In the genomic region with DNA sequence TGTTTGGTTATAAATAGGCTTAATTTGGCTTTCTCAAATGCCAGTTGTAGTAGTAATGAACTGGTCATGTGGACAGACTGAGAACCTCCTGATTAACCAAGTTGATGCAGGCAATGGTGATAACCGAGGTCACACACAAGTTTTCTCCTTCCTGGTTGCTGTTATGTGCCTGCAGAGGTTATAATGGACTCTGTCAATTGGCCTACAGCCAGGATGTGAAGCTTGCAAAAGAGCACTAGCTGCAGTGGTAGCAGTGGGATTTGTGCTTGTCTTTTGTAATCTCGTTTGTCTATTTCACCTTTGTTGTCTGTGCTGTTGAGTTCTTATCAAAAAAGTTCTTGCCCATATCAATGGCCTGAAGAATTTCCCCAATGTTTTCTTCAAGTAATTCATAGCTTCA, we compare ENCODE assay signal across 33 cellular contexts. TPM values are rescaled to one million over a fixed set of nuclear protein-coding genes. Genes with fewer than 3 reads are reported as not detected.
"Had no signal": no experiment of that assay in that cellular context is flagged by ENCODE, and none has a peak within 500 bp of the region (broad histone marks: within the 10 kb centered on the region; RNA-seq: fewer than 3 reads in every experiment).

No MANE protein-coding gene starts in this region.

- DNase-seq: activated B cell treated with CpG ODN at 0.5 μM for 24 hours; activated CD4-positive, alpha-beta T cell treated with anti-CD3 and anti-CD28 coated beads for 48 hours; activated CD4-positive, alpha-beta T cell treated with anti-CD3 and anti-CD28 coated beads, Interleukin-2, amount 50 U/mL, for 1 hour; activated CD4-positive, alpha-beta T cell treated with anti-CD3 and anti-CD28 coated beads, Interleukin-2, amount 50 U/mL, for 48 hours; activated CD8-positive, alpha-beta memory T cell treated with anti-CD3 and anti-CD28 coated beads for 24 hours; activated CD8-positive, alpha-beta T cell treated with anti-CD3 and anti-CD28 coated beads for 36 hours; activated effector memory CD4-positive, alpha-beta T cell treated with Interleukin-2 at 50 U/mL for 16 hours; activated gamma-delta T cell treated with Interleukin-2 at 50 U/mL for 16 hours; activated naive CD4-positive, alpha-beta T cell treated with anti-CD3 and anti-CD28 coated beads, Interleukin-2, amount 50 U/mL, for 16 hours; activated naive CD4-positive, alpha-beta T cell treated with Interleukin-2 at 50 U/mL for 16 hours; activated T-cell treated with anti-CD3 and anti-CD28 coated beads, Interleukin-2, amount 50 U/mL, for 4 hours; amniotic stem cell; anterior cingulate cortex; brain microvascular endothelial cell; dorsolateral prefrontal cortex; effector memory CD8-positive, alpha-beta T cell; erythroblast; foreskin keratinocyte; gastrocnemius medialis; glutamatergic neuron; T-helper 1 cell; T-helper 17 cell; T1000; WERI-Rb-1 had no signal

- H3K4me3 ChIP-seq: coronary artery, dorsolateral prefrontal cortex, esophagus muscularis mucosa, gastrocnemius medialis had no signal

- FAIRE-seq: astrocyte, bronchial epithelial cell had no signal

- H3K36me3 ChIP-seq: brain microvascular endothelial cell, esophagus muscularis mucosa, gastrocnemius medialis, WERI-Rb-1 had no signal

- H3K9me3 ChIP-seq: esophagus muscularis mucosa, gastrocnemius medialis had no signal

- H3K27me3 ChIP-seq: brain microvascular endothelial cell, gastrocnemius medialis had no signal

- H3K4me1 ChIP-seq: esophagus muscularis mucosa, foreskin keratinocyte, gastrocnemius medialis had no signal

- ATAC-seq: activated CD4-positive, CD25-positive, alpha-beta regulatory T cell treated with anti-CD3 and anti-CD28 coated beads, Interleukin-2, amount 50 U/mL, for 24 hours; activated CD8-positive, alpha-beta T cell treated with anti-CD3 and anti-CD28 coated beads for 36 hours; activated T-cell treated with anti-CD3 and anti-CD28 coated beads, Interleukin-2, amount 50 U/mL, for 4 hours; activated T-helper 17 cell treated with anti-CD3 and anti-CD28 coated beads, Interleukin-2, amount 50 U/mL, for 72 hours; effector memory CD8-positive, alpha-beta T cell; foreskin keratinocyte; gastrocnemius medialis; T-helper 17 cell had no signal

- H3K27ac ChIP-seq: brain microvascular endothelial cell, coronary artery, dorsolateral prefrontal cortex, esophagus muscularis mucosa, foreskin keratinocyte, gastrocnemius medialis, WERI-Rb-1 had no signal

RNA-seq across cellular contexts. Expression of a gene that starts 20.6 kb away (rescaled TPM):
- total RNA-seq: activated B cell treated with CpG ODN at 0.5 μM for 24 hours; activated CD8-positive, alpha-beta T cell treated with anti-CD3 and anti-CD28 coated beads for 36 hours; activated T-cell treated with anti-CD3 and anti-CD28 coated beads, Interleukin-2, amount 50 U/mL, for 4 hours; activated T-helper 17 cell treated with anti-CD3 and anti-CD28 coated beads, Interleukin-2, amount 50 U/mL, for 72 hours; astrocyte; bronchial epithelial cell; cardiac septum; cerebellum; dorsolateral prefrontal cortex; esophagus muscularis mucosa; foreskin keratinocyte; gastrocnemius medialis; T-helper 17 cell had no signal
- polyA plus RNA-seq: adipose tissue, foreskin keratinocyte had no signal

RNA-seq across cellular contexts. Expression of a gene that starts 29.1 kb away (rescaled TPM):
- total RNA-seq: activated B cell treated with CpG ODN at 0.5 μM for 24 hours; activated T-cell treated with anti-CD3 and anti-CD28 coated beads, Interleukin-2, amount 50 U/mL, for 4 hours; activated T-helper 17 cell treated with anti-CD3 and anti-CD28 coated beads, Interleukin-2, amount 50 U/mL, for 72 hours; astrocyte; bronchial epithelial cell; cardiac septum; cerebellum; foreskin keratinocyte; gastrocnemius medialis; T-helper 17 cell had no signal
- polyA plus RNA-seq: foreskin keratinocyte had no signal

RNA-seq across cellular contexts. Expression of a gene that starts 30.6 kb away (rescaled TPM):
- total RNA-seq: activated B cell treated with CpG ODN at 0.5 μM for 24 hours; activated CD8-positive, alpha-beta T cell treated with anti-CD3 and anti-CD28 coated beads for 36 hours; activated T-cell treated with anti-CD3 and anti-CD28 coated beads, Interleukin-2, amount 50 U/mL, for 4 hours; activated T-helper 17 cell treated with anti-CD3 and anti-CD28 coated beads, Interleukin-2, amount 50 U/mL, for 72 hours; astrocyte; bronchial epithelial cell; cardiac septum; cerebellum; esophagus muscularis mucosa; foreskin keratinocyte; gastrocnemius medialis; T-helper 17 cell had no signal
- polyA plus RNA-seq: adipose tissue, foreskin keratinocyte had no signal

RNA-seq across cellular contexts. Expression of a gene that starts 57.1 kb away (rescaled TPM):
- total RNA-seq: activated B cell treated with CpG ODN at 0.5 μM for 24 hours; activated CD8-positive, alpha-beta T cell treated with anti-CD3 and anti-CD28 coated beads for 36 hours; activated T-helper 17 cell treated with anti-CD3 and anti-CD28 coated beads, Interleukin-2, amount 50 U/mL, for 72 hours; astrocyte; bronchial epithelial cell; cardiac septum; cerebellum; esophagus muscularis mucosa; foreskin keratinocyte; gastrocnemius medialis had no signal
- polyA plus RNA-seq: adipose tissue, foreskin keratinocyte had no signal
